In genomic region chr7:73683056-73683915, GRCh38 we compare ENCODE assay signal across 1 cellular context.
TF ChIP-seq lines count a peak whose summit lies in the region.

TSS of gene BUD23 (plus strand) at chr7:73683597. CDS start at chr7:73683626, 29 bp downstream.
TSS of gene DNAJC30 (minus strand) at chr7:73683453. CDS start at chr7:73683423, 30 bp downstream.

TF ChIP-seq in K562, 482 proteins besides CTCF, POLR2A, EP300 and RAD21 (continued from another document):
- no peak for TF ChIP-seq DLX4 (CRISPR knock-in tag; IDR thresholded peaks at IDR 0.05)
- no peak for TF ChIP-seq BACH1 (tag; IDR thresholded peaks at IDR 0.05)
- TF ChIP-seq ZNF3 (CRISPR knock-in tag; IDR thresholded peaks at IDR 0.05), result no peak
- 0 out of 2 replicates have a peak, but pooled peaks have one; percentile 19 for TF ChIP-seq ZNF174 (CRISPR knock-in tag; IDR thresholded peaks at IDR 0.05)
- peak; percentile 70 for TF ChIP-seq GMEB1 (CRISPR knock-in tag; IDR thresholded peaks at IDR 0.05)
- TF ChIP-seq FOXM1 (IDR thresholded peaks at IDR 0.05; ENCODE audit: low read depth), result 0 out of 2 replicates have a peak, but pooled peaks have one; percentile 19
- no peak for TF ChIP-seq FOXM1 (CRISPR knock-in tag; IDR thresholded peaks at IDR 0.05; ENCODE audit: low read depth)
- TF ChIP-seq BRD4 (IDR thresholded peaks at IDR 0.05), result no peak
- TF ChIP-seq TAF1 (IDR thresholded peaks at IDR 0.05; ENCODE audit: control insufficient read depth, extremely low read depth, insufficient read depth, low read length, severe bottlenecking), result peak; percentile 97
- no peak for TF ChIP-seq NFE2L1 (tag; IDR thresholded peaks at IDR 0.05; ENCODE audit: borderline replicate concordance, low read depth)
